2 cellular contexts compared by ENCODE assay signal in genomic region chr10:8803992-8804391, GRCh38.
TF ChIP-seq lines count a peak whose summit lies in the region.

No MANE protein-coding gene starts in this region.

TF ChIP-seq in GM23338, 12 proteins besides CTCF, POLR2A, EP300 and RAD21 (continued from another document):
- TF ChIP-seq ZNF462 (CRISPR knock-in tag; IDR thresholded peaks at IDR 0.05), result no peak
- TF ChIP-seq STAT1 (IDR thresholded peaks at IDR 0.05; ENCODE audit: unreplicated experiment), result no peak
- no peak for TF ChIP-seq ETS1 (IDR thresholded peaks at IDR 0.05)
- TF ChIP-seq CREB1 (CRISPR knock-in tag; IDR thresholded peaks at IDR 0.05; ENCODE audit: low read depth), result no peak
- TF ChIP-seq ZNF331 (CRISPR knock-in tag; IDR thresholded peaks at IDR 0.05; ENCODE audit: low read depth), result no peak
- TF ChIP-seq JUNB (IDR thresholded peaks at IDR 0.05; ENCODE audit: unreplicated experiment), result no peak
- no peak for TF ChIP-seq POLR2AphosphoS5 (IDR thresholded peaks at IDR 0.05; ENCODE audit: low read depth)
- TF ChIP-seq ZNF114 (CRISPR knock-in tag; IDR thresholded peaks at IDR 0.05), result no peak

TF ChIP-seq in WTC11, 78 proteins besides CTCF, POLR2A, EP300 and RAD21 (continued from another document):
- TF ChIP-seq ARID4B (CRISPR knock-in tag; IDR thresholded peaks at IDR 0.05; ENCODE audit: borderline replicate concordance) (no peak), OVOL2 (CRISPR knock-in tag; IDR thresholded peaks at IDR 0.05; ENCODE audit: borderline replicate concordance) (no peak), IRF2 (CRISPR knock-in tag; IDR thresholded peaks at IDR 0.05; ENCODE audit: borderline replicate concordance, low read depth) (no peak), ZNF396 (CRISPR knock-in tag; IDR thresholded peaks at IDR 0.05; ENCODE audit: borderline replicate concordance) (no peak), ESRRA (CRISPR knock-in tag; IDR thresholded peaks at IDR 0.05; ENCODE audit: borderline replicate concordance) (no peak), NR2C2 (CRISPR knock-in tag; IDR thresholded peaks at IDR 0.05) (no peak), ZNF232 (CRISPR knock-in tag; IDR thresholded peaks at IDR 0.05) (no peak), ZNF281 (CRISPR knock-in tag; IDR thresholded peaks at IDR 0.05) (no peak)
